In the genomic region with DNA sequence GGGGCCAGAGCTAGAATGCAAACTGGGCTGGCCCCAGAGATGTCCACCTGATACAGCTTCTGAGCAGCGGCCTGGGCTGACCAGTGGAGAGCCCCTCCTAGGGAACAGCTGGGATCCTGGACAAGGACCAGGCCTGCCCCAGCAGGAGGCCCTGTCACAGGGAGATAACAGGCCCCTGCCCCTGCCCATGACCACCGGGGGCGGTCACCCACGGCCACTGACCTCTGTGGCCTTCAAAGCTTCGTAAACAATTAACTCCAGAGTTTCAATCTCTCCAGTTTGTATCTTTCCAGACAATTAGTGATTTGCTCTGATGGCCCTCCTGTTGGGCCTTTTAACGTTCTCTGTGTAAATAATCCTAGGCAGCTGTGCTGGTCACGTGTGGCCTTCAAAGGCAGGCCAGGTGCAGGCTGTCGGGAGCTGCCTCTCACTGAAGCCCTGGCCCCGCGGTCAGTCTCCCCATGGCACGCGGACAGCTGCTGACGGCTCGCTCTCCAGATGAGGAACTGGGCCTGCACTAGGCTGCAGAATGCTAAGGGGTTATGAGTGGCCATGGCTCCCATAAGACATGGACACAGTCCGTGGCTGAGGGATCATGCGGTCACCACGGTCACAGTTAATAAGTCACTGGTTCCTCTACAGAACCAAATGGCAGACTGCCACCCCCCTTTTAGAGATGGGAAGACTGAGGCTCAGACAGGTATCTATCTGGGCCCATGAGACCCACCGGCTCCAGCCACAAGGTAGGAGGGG, we compare ENCODE assay signal across 1 cellular context.
TF ChIP-seq lines count a peak whose summit lies in the region.

No MANE protein-coding gene starts in this region.

TF ChIP-seq in H1, 55 proteins besides CTCF, POLR2A, EP300 and RAD21:
- 0 out of 2 replicates have a peak, but pooled peaks have one; percentile 56 for TF ChIP-seq KDM1A (IDR thresholded peaks at IDR 0.05; ENCODE audit: borderline replicate concordance, low read length)
- peak; percentile 22 for TF ChIP-seq KDM4A (IDR thresholded peaks at IDR 0.05; ENCODE audit: low read depth, low read length, severe bottlenecking)
- no peak for TF ChIP-seq SIX5 (IDR thresholded peaks at IDR 0.05; ENCODE audit: low read depth, low read length)
